ENCODE assay signal across 13 cellular contexts in the genomic region with DNA sequence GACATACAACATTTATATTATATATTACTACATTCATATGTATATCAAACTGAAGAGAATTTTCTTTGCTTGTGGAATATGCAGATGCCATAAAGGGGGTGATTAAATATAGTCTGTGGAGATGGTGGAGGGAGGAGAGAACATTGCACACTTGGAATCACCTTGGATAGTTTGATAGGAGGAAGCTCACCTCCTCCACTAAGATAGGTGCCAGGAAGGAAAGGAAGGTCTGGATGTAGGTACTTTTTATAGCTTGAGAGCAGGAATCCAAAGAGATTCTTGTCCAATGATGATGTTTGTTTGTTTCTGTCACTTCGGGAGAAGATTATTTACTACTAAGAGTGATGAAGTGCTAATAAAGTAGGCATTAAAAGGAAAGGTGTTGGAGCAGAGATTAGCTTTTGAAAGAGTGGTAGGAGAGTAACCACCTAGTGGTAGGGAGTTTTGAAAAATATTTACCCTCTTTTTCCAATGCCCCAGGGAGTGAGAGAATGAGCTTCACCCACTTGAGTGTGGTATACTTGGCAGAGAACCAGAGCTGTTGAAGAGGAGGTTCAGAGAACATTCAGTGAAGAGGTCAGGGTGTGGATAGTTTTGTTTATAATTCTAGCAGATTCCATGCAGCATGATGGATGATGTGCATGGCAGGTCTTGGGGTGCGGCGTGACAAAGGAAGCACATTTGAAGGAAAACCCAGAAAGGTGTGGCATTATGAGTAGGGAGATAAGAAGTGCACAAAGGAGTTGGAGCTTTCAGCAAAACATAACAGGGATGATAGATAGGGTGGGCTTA.
A peak's percentile ranks its signal among the peaks of the same experiment; 100 is the strongest.
DNase-seq lines count a peak whose midpoint lies in the region; ATAC-seq, FAIRE-seq and TF ChIP-seq lines count a peak whose summit lies in the region.
"Had no signal": no experiment of that assay in that cellular context is flagged by ENCODE, and none has a peak within 500 bp of the region (broad histone marks: within the 10 kb centered on the region; RNA-seq: fewer than 3 reads in every experiment).

No MANE protein-coding gene starts in this region.

- no peak for TF ChIP-seq POLR2A in gastroesophageal sphincter (IDR thresholded peaks at IDR 0.05)

- no peak for TF ChIP-seq EP300 in gastroesophageal sphincter (IDR thresholded peaks at IDR 0.05)

- intact Hi-C loops in posterior vena cava (cut with DNase I): no loop called here

- TF ChIP-seq CTCF in gastroesophageal sphincter (IDR thresholded peaks at IDR 0.05): no peak

- DNase-seq in NCI-H1105 (lab: John Stamatoyannopoulos, UW) (peak; percentile 71), NCI-H510A (lab: John Stamatoyannopoulos, UW) (peak; percentile 76), small intestine (peak; percentile 27), activated gamma-delta T cell (lab: John Stamatoyannopoulos, UW) (no peak), posterior vena cava (ENCODE audit: low spot score) (no peak), COLO829 (ENCODE audit: low spot score) (no peak), NCI-H526 treated with DMSO at 0.1 percent for 48 hours (lab: John Stamatoyannopoulos, UW) (no peak)
- DNase-seq: CD4-positive, CD25-positive, alpha-beta regulatory T cell; erythroblast; H7; stimulated activated CD4-positive, alpha-beta T cell treated with anti-CD3 and anti-CD28 coated beads, Interleukin-15, amount 100 ng/mL, for 24 hours had no signal

- peak overlapping the region; percentile 38 to 57 (median 54) for H3K27ac ChIP-seq in gastroesophageal sphincter
- no peak overlapping the region for H3K27ac ChIP-seq in small intestine (ENCODE audit: low read depth in 1 of 2, low read length in 1 of 2)
- H3K27ac ChIP-seq: VCaP had no signal

- WGBS in gastroesophageal sphincter (ENCODE audit: low coverage in 1 of 2), 2 donors: 28 to 40% methylated on average over 3 of the region's 3 CpGs
- WGBS in small intestine, 3 donors: 70 to 76% (median 73%) methylated on average over 3 of the region's 3 CpGs

- no peak overlapping the region for H3K4me3 ChIP-seq in gastroesophageal sphincter
- H3K4me3 ChIP-seq in small intestine (ENCODE audit: low read depth in 1 of 2, low read length in 2 of 2): no peak overlapping the region

- no peak for ATAC-seq in gastroesophageal sphincter

- no peaks in the 10 kb centered on the region for H3K27me3 ChIP-seq in gastroesophageal sphincter
- H3K27me3 ChIP-seq in small intestine (ENCODE audit: control insufficient read depth in 2 of 2, insufficient read depth in 2 of 2, low read length in 2 of 2): no peaks in the 10 kb centered on the region

- FAIRE-seq in small intestine (lab: Jason Lieb, UNC): no peak

- H3K36me3 ChIP-seq in gastroesophageal sphincter (no peaks in the 10 kb centered on the region), small intestine (ENCODE audit: control insufficient read depth in 2 of 2, insufficient read depth in 2 of 2, low read length in 2 of 2) (peaks cover 0 to 7% of the 10 kb centered on the region in 2 donors)

- H3K9me3 ChIP-seq in gastroesophageal sphincter: no peaks in the 10 kb centered on the region
- H3K9me3 ChIP-seq in small intestine (ENCODE audit: control insufficient read depth, low read depth): no peaks in the 10 kb centered on the region

- H3K4me1 ChIP-seq in gastroesophageal sphincter (peaks cover 6 to 43% (median 14%) of the 10 kb centered on the region in 3 donors), small intestine (ENCODE audit: control insufficient read depth in 2 of 2, insufficient read depth in 1 of 2, low read depth in 1 of 2, low read length in 1 of 2) (no peaks in the 10 kb centered on the region)

Comparison
In these comparisons a context has a peak if more than half of its experiments do, and no peak if none do; other contexts are left out.
1. DNase-seq: peak in NCI-H1105 (single experiment), NCI-H510A (single experiment) and small intestine (single experiment); none in activated gamma-delta T cell (single experiment), posterior vena cava (single experiment), COLO829 (single experiment) and NCI-H526 treated with DMSO at 0.1 percent for 48 hours (single experiment).
2. H3K27ac ChIP-seq: peak in gastroesophageal sphincter (4 of 4); none in small intestine (0 of 2).